Comparison of ENCODE assay signal across 36 cellular contexts in the genomic region with DNA sequence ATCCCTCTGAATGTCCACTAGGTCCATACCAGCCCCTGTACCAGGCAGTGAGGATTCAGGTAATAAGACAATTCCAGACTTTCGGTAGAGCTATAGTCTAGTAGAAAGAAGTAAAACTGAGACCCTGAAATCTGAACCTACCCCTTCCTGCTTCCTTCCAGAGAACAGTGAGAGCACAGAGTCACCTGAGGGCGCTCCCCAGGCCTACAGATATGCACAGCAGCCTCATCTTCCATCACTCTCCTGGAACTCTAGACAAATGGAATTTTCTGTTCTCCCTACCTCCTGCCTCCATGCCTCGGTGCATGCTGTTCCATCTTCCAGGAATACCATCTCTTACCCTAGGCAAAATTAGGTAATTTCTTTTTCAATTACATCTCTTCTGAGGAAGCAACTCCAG. TPM values are rescaled to one million over a fixed set of nuclear protein-coding genes. Genes with fewer than 3 reads are reported as not detected.
"Had no signal": no experiment of that assay in that cellular context is flagged by ENCODE, and none has a peak within 500 bp of the region (broad histone marks: within the 10 kb centered on the region; RNA-seq: fewer than 3 reads in every experiment).

No MANE protein-coding gene starts in this region.

- DNase-seq: activated CD4-positive, alpha-beta memory T cell treated with anti-CD3 and anti-CD28 coated beads, Interleukin-2, amount 10 ng/mL, durations not matched to agents 7 days and 5 days; activated CD4-positive, alpha-beta T cell treated with anti-CD3 and anti-CD28 coated beads for 1 hour; activated CD4-positive, alpha-beta T cell treated with anti-CD3 and anti-CD28 coated beads for 48 hours; activated CD4-positive, CD25-positive, alpha-beta regulatory T cell; activated CD8-positive, alpha-beta memory T cell treated with anti-CD3 and anti-CD28 coated beads for 24 hours; activated CD8-positive, alpha-beta memory T cell treated with anti-CD3 and anti-CD28 coated beads, Interleukin-2, amount 10 ng/mL, durations not matched to agents 7 days and 5 days; activated CD8-positive, alpha-beta memory T cell treated with anti-CD3 and anti-CD28 coated beads, Interleukin-2, amount 50 U/mL, for 48 hours; activated effector memory CD4-positive, alpha-beta T cell treated with Interleukin-2 at 50 U/mL for 16 hours; activated naive CD4-positive, alpha-beta T cell; activated naive CD4-positive, alpha-beta T cell treated with anti-CD3 and anti-CD28 coated beads, Interleukin-2, amount 50 U/mL, for 16 hours; activated naive CD8-positive, alpha-beta T cell treated with anti-CD3 and anti-CD28 coated beads for 36 hours; activated T-cell treated with anti-CD3 and anti-CD28 coated beads, Interleukin-2, amount 50 U/mL, for 48 hours; amniotic stem cell; aorta; brain microvascular endothelial cell; central memory CD4-positive, alpha-beta T cell; NCI-H1105; NCI-H1417 treated with DMSO at 0.1 percent for 48 hours; NCI-H1694; NCI-H1930; NCI-H2081 treated with DMSO at 0.1 percent for 48 hours; NCI-H226; NCI-H446 treated with DMSO at 0.1 percent for 48 hours; NCI-H524; NCI-H69; NK-92 treated with Interleukin-12 subunit alpha and Interleukin-12 subunit beta, amount 100 ng/mL, for 24 hours; PC-9; SIG-M5; T-cell; T-helper 17 cell had no signal

- H3K36me3 ChIP-seq: brain microvascular endothelial cell had no signal

- H3K27ac ChIP-seq: brain microvascular endothelial cell, PC-9, RWPE1, VCaP had no signal

- H3K4me2 ChIP-seq: PC-9 had no signal

- ATAC-seq: activated CD8-positive, alpha-beta memory T cell treated with anti-CD3 and anti-CD28 coated beads, Interleukin-2, amount 10 ng/mL, durations not matched to agents 7 days and 5 days; Right ventricle myocardium inferior; SK-N-SH treated with all-trans-retinoic acid at 6 μM for 48 hours; T-cell; T-helper 17 cell had no signal

- H2AFZ ChIP-seq: PC-9 had no signal

- H3K4me3 ChIP-seq: PC-9 had no signal

RNA-seq across cellular contexts. Expression of gene GNA14, which starts 3.1 kb away (rescaled TPM):
- total RNA-seq: activated CD4-positive, alpha-beta memory T cell treated with anti-CD3 and anti-CD28 coated beads, Interleukin-2, amount 10 ng/mL, durations not matched to agents 7 days and 5 days; activated CD8-positive, alpha-beta memory T cell treated with anti-CD3 and anti-CD28 coated beads, Interleukin-2, amount 10 ng/mL, durations not matched to agents 7 days and 5 days; activated naive CD8-positive, alpha-beta T cell treated with anti-CD3 and anti-CD28 coated beads for 36 hours; MCF 10A; OCI-LY7; T-cell; T-helper 17 cell had no signal
